9 cellular contexts compared by ENCODE assay signal in the genomic region with DNA sequence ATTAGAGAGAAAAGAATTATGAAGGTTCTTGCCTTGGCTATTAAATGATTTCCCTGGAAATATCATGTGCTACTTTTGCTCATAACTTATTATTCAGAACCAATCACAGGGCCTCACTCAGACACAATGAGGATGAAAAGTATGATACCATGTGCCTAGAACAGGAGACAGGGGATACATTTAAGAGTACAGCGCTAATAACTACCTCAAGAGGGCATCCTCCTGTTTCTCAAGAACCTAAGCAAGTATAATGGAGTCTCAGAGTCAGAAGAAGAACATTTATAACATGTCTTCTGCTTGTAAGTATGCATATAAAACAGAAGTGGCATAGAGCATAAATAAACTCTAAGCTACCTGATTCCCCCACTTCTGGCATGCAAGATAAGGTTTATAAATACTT.
DNase-seq lines count a peak whose midpoint lies in the region; ATAC-seq and TF ChIP-seq lines count a peak whose summit lies in the region.
"Had no signal": no experiment of that assay in that cellular context is flagged by ENCODE, and none has a peak within 500 bp of the region (broad histone marks: within the 10 kb centered on the region; RNA-seq: fewer than 3 reads in every experiment).

No MANE protein-coding gene starts in this region.

- peak overlapping the region; percentile 94 for H2AFZ ChIP-seq in SU-DHL-6 (ENCODE audit: low read depth, low read length, severe bottlenecking)

- H3K9ac ChIP-seq in SU-DHL-6 (ENCODE audit: low read length): no peak overlapping the region

- no peak overlapping the region for H3K4me3 ChIP-seq in SU-DHL-6 (ENCODE audit: insufficient read depth, low read length, poor library complexity, severe bottlenecking)
- no peak overlapping the region for H3K4me3 ChIP-seq in uterus

- intact Hi-C loops in uterus (cut with DNase I; ENCODE audit: low total_unique reads): no loop called here

- no peaks in the 10 kb centered on the region for H3F3A ChIP-seq in SU-DHL-6 (ENCODE audit: insufficient read depth)

- peak; percentile 57 for DNase-seq in AG08395 (ENCODE audit: low spot score)
- DNase-seq in HPDE6-E6E7 (ENCODE audit: extremely low spot score): peak; percentile 36
- DNase-seq in iPS-NIHi7 (ENCODE audit: extremely low spot score): peak; percentile 43
- DNase-seq in activated effector memory CD4-positive, alpha-beta T cell treated with Interleukin-2 at 50 U/mL for 16 hours: no peak
- no peak for DNase-seq in uterus
- no peak for DNase-seq in stimulated activated CD4-positive, alpha-beta T cell treated with anti-CD3 and anti-CD28 coated beads, Interleukin-15, amount 100 ng/mL, for 24 hours
- DNase-seq: GF-D8 had no signal

- H3K27ac ChIP-seq in SU-DHL-6 (ENCODE audit: low read depth, low read length) (no peak overlapping the region), uterus (no peak overlapping the region)

- H3K36me3 ChIP-seq in SU-DHL-6 (ENCODE audit: low read length): no peaks in the 10 kb centered on the region
- no peaks in the 10 kb centered on the region for H3K36me3 ChIP-seq in uterus

- H4K20me1 ChIP-seq in SU-DHL-6 (ENCODE audit: low read depth, low read length): no peaks in the 10 kb centered on the region

- ATAC-seq in HG02642 (IDR thresholded peaks at IDR 0.05; ENCODE audit: poor library complexity, unreplicated experiment): no peak

- H3K9me2 ChIP-seq in SU-DHL-6 (replicated peaks; ENCODE audit: insufficient read depth, low read length): no peaks in the 10 kb centered on the region

- TF ChIP-seq CTCF in SU-DHL-6 (IDR thresholded peaks at IDR 0.05; ENCODE audit: insufficient read depth, low read length, poor library complexity, severe bottlenecking): peak; percentile 54
- no peak for TF ChIP-seq CTCF in uterus (IDR thresholded peaks at IDR 0.05)

- no peak for TF ChIP-seq POLR2A in uterus (IDR thresholded peaks at IDR 0.05)

- no peaks in the 10 kb centered on the region for H3K4me1 ChIP-seq in uterus

- no peaks in the 10 kb centered on the region; the same call in 1 of the 2 replicates for H3K9me3 ChIP-seq in SU-DHL-6 (ENCODE audit: insufficient read depth, low read length)
- H3K9me3 ChIP-seq in uterus: peaks cover 0 to 3% of the 10 kb centered on the region in 2 donors

- H3K4me2 ChIP-seq in SU-DHL-6 (ENCODE audit: low read depth, low read length, poor library complexity, severe bottlenecking): no peak overlapping the region

- H3K27me3 ChIP-seq in SU-DHL-6 (ENCODE audit: low read length): no peaks in the 10 kb centered on the region
- H3K27me3 ChIP-seq in uterus: no peaks in the 10 kb centered on the region

- H3K79me2 ChIP-seq in SU-DHL-6 (ENCODE audit: insufficient read depth, low read length): no peaks in the 10 kb centered on the region

Comparison
In these comparisons a context has a peak if more than half of its experiments do, and no peak if none do; other contexts are left out.
1. DNase-seq: peak in AG08395 (single experiment), HPDE6-E6E7 (single experiment) and iPS-NIHi7 (single experiment); none in activated effector memory CD4-positive, alpha-beta T cell treated with Interleukin-2 at 50 U/mL for 16 hours (single experiment), uterus (0 of 2) and stimulated activated CD4-positive, alpha-beta T cell treated with anti-CD3 and anti-CD28 coated beads, Interleukin-15, amount 100 ng/mL, for 24 hours (single experiment).